9 cellular contexts compared by ENCODE assay signal in the genomic region with DNA sequence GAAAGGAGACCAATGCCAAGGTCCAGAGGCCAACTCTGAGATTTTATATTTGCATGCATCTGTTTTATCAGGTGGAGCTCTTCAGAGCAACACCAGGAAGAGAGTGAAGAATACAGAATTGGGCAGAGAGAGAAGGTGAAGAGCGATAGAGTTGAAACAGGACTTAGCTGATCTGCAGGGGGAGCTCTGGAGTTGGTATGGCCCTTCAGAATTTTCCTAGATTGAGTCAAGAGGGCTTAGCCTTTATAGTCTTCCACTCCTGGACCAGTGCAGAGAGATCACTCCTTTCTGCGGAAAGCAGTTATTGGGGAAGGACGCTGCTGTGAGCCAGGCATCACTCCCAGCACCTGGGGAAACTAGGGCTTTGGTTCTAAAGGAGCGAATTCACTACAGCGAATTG.
DNase-seq lines count a peak whose midpoint lies in the region; ATAC-seq and TF ChIP-seq lines count a peak whose summit lies in the region.
"Had no signal": no experiment of that assay in that cellular context is flagged by ENCODE, and none has a peak within 500 bp of the region (broad histone marks: within the 10 kb centered on the region; RNA-seq: fewer than 3 reads in every experiment).

No MANE protein-coding gene starts in this region.

- no peaks in the 10 kb centered on the region for H3K36me3 ChIP-seq in right lobe of liver
- H3K36me3 ChIP-seq: neutrophil had no signal

- no peak overlapping the region for H3K27ac ChIP-seq in right lobe of liver
- H3K27ac ChIP-seq: neutrophil had no signal

- ATAC-seq in right lobe of liver (peak; percentile 97 to 100 (median 99)), HG03135 (IDR thresholded peaks at IDR 0.05; ENCODE audit: unreplicated experiment) (no peak), GM18867 (IDR thresholded peaks at IDR 0.05; ENCODE audit: unreplicated experiment) (no peak), GM21367 (IDR thresholded peaks at IDR 0.05; ENCODE audit: unreplicated experiment) (no peak)

- H3K9me3 ChIP-seq in right lobe of liver: no peaks in the 10 kb centered on the region
- H3K9me3 ChIP-seq: neutrophil had no signal

- intact Hi-C loops in right lobe of liver (cut with DNase I): no loop called here

- no peaks in the 10 kb centered on the region for H3K27me3 ChIP-seq in right lobe of liver
- H3K27me3 ChIP-seq: neutrophil had no signal

- H3K4me3 ChIP-seq in astrocyte of the cerebellum (ENCODE audit: low read depth, low read length) (no peak overlapping the region), right lobe of liver (no peak overlapping the region)

- no peak for TF ChIP-seq POLR2A in right lobe of liver (IDR thresholded peaks at IDR 0.05)

- peak; percentile 31 for TF ChIP-seq CTCF in astrocyte of the cerebellum (IDR thresholded peaks at IDR 0.05; ENCODE audit: low read depth, low read length, missing control alignments)
- TF ChIP-seq CTCF in right lobe of liver (IDR thresholded peaks at IDR 0.05): peak; percentile 17 to 60 (median 46)

- in situ Hi-C loops in astrocyte of the cerebellum (cut with HindIII; ENCODE audit: low sequenced_read_pairs): loop anchor here (25.0 kb wide), 1 partner anchor 295 kb away; no protein-coding TSS in a partner anchor

- H3K4me1 ChIP-seq in right lobe of liver: no peaks in the 10 kb centered on the region

- DNase-seq in ELR (ENCODE audit: low read depth) (peak; percentile 48), LHCN-M2 (ENCODE audit: low read depth) (peak; percentile 22), astrocyte of the cerebellum (ENCODE audit: low read depth) (no peak), right lobe of liver (peak in 1 of 3 donors; percentile 59), DMS153 treated with DMSO at 0.1 percent for 48 hours (lab: John Stamatoyannopoulos, UW; ENCODE audit: unreplicated experiment) (no peak)

- 25% methylated on average over 5 of the region's 5 CpGs for whole genome bisulfite sequencing in right lobe of liver (ENCODE audit: insufficient coverage, low coverage, low lambda C conversion rate, missing lambda C conversion rate)

Comparison
In these comparisons a context has a peak if more than half of its experiments do, and no peak if none do; other contexts are left out.
1. DNase-seq: peak in ELR (single experiment) and LHCN-M2 (single experiment); none in astrocyte of the cerebellum (single experiment) and DMS153 treated with DMSO at 0.1 percent for 48 hours (single experiment).
2. ATAC-seq: peak in right lobe of liver (4 of 4); none in HG03135 (single experiment), GM18867 (single experiment) and GM21367 (single experiment).